Comparison of ENCODE assay signal across 9 cellular contexts in the genomic region with DNA sequence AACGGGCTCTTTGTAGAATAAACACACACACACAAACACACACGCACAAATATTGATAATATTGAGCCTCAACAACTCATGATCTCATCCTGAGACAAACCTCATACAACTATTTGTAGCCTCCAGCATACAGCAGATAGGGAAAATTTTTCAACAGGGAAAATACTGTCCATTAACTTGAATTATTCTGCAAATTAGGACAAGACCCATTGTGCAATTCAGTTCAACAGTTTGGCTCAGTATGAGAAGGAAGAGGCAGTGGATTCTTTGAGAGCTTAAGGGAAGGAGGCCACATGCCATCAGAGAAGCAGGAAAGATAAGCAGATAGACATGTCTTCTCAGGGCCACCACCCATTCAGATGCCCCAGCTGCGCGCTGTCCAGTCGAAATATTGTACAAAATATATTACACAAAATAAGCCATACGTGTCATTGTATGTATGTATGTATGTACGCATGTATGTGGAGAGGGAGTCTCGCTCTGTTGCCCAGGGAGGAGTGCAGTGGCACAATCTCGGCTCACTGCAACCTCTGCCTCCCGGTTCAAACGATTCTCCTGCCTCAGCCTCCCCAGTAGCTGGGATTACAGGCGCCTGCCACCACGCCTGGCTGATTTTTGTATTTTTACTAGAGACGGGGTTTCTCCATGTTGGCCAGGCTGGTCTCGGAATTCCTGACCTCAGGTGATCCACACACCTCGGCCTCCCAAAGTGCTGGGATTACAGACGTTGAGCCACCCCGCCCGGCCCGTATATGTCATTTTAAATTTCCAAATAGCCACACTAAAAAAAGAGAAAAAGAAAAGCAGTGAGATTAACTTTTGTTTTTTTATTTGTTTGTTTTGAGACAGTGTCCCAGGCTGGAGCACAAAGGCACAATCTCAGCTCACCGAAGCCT. TPM values are rescaled to one million over a fixed set of nuclear protein-coding genes. Genes with fewer than 3 reads are reported as not detected.
DNase-seq lines count a peak whose midpoint lies in the region; ATAC-seq and TF ChIP-seq lines count a peak whose summit lies in the region.
"Had no signal": no experiment of that assay in that cellular context is flagged by ENCODE, and none has a peak within 500 bp of the region (broad histone marks: within the 10 kb centered on the region; RNA-seq: fewer than 3 reads in every experiment).

No MANE protein-coding gene starts in this region.

- no peak overlapping the region for H3T11ph ChIP-seq in H9 (ENCODE audit: low read length)

- no peak overlapping the region for H3K56ac ChIP-seq in H9 (ENCODE audit: insufficient read length, low read depth, low read length)

- H3K23me2 ChIP-seq in H9 (ENCODE audit: insufficient read length, low read depth, low read length, poor library complexity, severe bottlenecking) = peaks cover 16% of the 10 kb centered on the region

- H3K4me2 ChIP-seq in H9 (ENCODE audit: insufficient read depth, insufficient read length, low read length) = peak overlapping the region; percentile 58

- H2AFZ ChIP-seq in H9 (ENCODE audit: low read length) = no peak overlapping the region

- no peak overlapping the region for H3K18ac ChIP-seq in H9 (ENCODE audit: insufficient read length, low read depth, low read length)

- H4K8ac ChIP-seq in H9 (replicated peaks; ENCODE audit: insufficient read length, low read depth, low read length) = no peak overlapping the region

- H3K36me3 Mint-ChIP-seq in H9 (ENCODE audit: insufficient read depth in 1 of 3, low read depth in 3 of 3) (peaks cover 1 to 12% (median 9%) of the 10 kb centered on the region in 3 experiments; a peak in 6 of 7 replicates), T-helper 17 cell (ENCODE audit: low read depth) (peaks cover 7% of the 10 kb centered on the region)

- H3K4me3 ChIP-seq in fibroblast of pulmonary artery (replicated peaks; ENCODE audit: low read depth, low read length) = peak overlapping the region; percentile 97
- peak overlapping the region in 5 of 7 experiments; percentile 83 to 95 (median 92) for H3K4me3 ChIP-seq in skin epidermis

- no peak overlapping the region for H2BK15ac ChIP-seq in H9 (ENCODE audit: low read depth, low read length)

- H3K4me1 Mint-ChIP-seq in H9 (peaks cover 35 to 48% of the 10 kb centered on the region in 2 experiments), T-helper 17 cell (peaks cover 67% of the 10 kb centered on the region)

- no peak overlapping the region for H3K4ac ChIP-seq in H9 (ENCODE audit: low read depth, low read length)

- no peaks in the 10 kb centered on the region for H3K9me3 Mint-ChIP-seq in H9

- no peaks in the 10 kb centered on the region for H3K79me1 ChIP-seq in H9 (ENCODE audit: insufficient read depth, low read depth, low read length, poor library complexity, severe bottlenecking)

- H3K27ac Mint-ChIP-seq in H9 = peak overlapping the region in 2 of 3 experiments; percentile 57 to 86; a peak in 5 of 7 replicates
- peak overlapping the region; percentile 99 for H3K27ac Mint-ChIP-seq in T-helper 17 cell

- TF ChIP-seq CTCF in H9 (conservative IDR thresholded peaks at IDR 0.05) (no peak), fibroblast of pulmonary artery (IDR thresholded peaks at IDR 0.05; ENCODE audit: low read length, missing control alignments) (no peak)

- WGBS in H9 (ENCODE audit: extremely low coverage, insufficient read length, low lambda C conversion rate) = no CpG with 5 or more reads among the region's 21 CpGs

- no peak for DNase-seq in H9
- DNase-seq in T-helper 17 cell = no peak
- no peak for DNase-seq in fibroblast of pulmonary artery (ENCODE audit: low read depth)
- DNase-seq in HUDEP-2 (lab: John Stamatoyannopoulos, UW; ENCODE audit: unreplicated experiment in 76 of 76) = no peak
- DNase-seq in C1 segment of cervical spinal cord (lab: John Stamatoyannopoulos, UW) = no peak
- DNase-seq: activated gamma-delta T cell treated with Interleukin-2 at 50 U/mL for 16 hours had no signal

- H2BK20ac ChIP-seq in H9 (ENCODE audit: low read depth, low read length, poor library complexity, severe bottlenecking) = no peak overlapping the region

- H3K27me3 Mint-ChIP-seq in H9 (ENCODE audit: low read depth) (no peaks in the 10 kb centered on the region; the same call in 1 of the 2 replicates), T-helper 17 cell (no peaks in the 10 kb centered on the region)

- ATAC-seq in T-helper 17 cell (no peak), HG02610 (IDR thresholded peaks at IDR 0.05; ENCODE audit: unreplicated experiment) (no peak), GM18498 (IDR thresholded peaks at IDR 0.05; ENCODE audit: unreplicated experiment) (no peak)

- H3K27me3 ChIP-seq in H9 (ENCODE audit: insufficient read depth, low read length) = no peaks in the 10 kb centered on the region

- no peak overlapping the region for H4K91ac ChIP-seq in H9 (ENCODE audit: insufficient read length, low read depth, low read length)

- H2BK120ac ChIP-seq in H9 (ENCODE audit: low read depth, low read length, poor library complexity, severe bottlenecking) = no peak overlapping the region

- H4K5ac ChIP-seq in H9 (ENCODE audit: insufficient read length, low read depth, low read length) = no peak overlapping the region

- peaks cover 9% of the 10 kb centered on the region; the same call in 1 of the 2 replicates for H3K79me2 ChIP-seq in H9 (ENCODE audit: insufficient read depth, low read length)

- H3K9ac ChIP-seq in H9 (ENCODE audit: extremely low read depth, insufficient read length, low read length) = no peak overlapping the region

- no peak overlapping the region for H3K14ac ChIP-seq in H9 (ENCODE audit: insufficient read depth, low read length)

- no peak overlapping the region for H3K27ac ChIP-seq in H9 (ENCODE audit: insufficient read length, low read depth, low read length)
- peak overlapping the region in 17 of 21 experiments; percentile 26 to 98 (median 94) for H3K27ac ChIP-seq in skin epidermis

- H3K23ac ChIP-seq in H9 (ENCODE audit: insufficient read length, low read depth, low read length) = no peak overlapping the region

- no peak overlapping the region for H2BK5ac ChIP-seq in H9 (ENCODE audit: insufficient read length, low read length)

- no peak overlapping the region for H2AK5ac ChIP-seq in H9 (ENCODE audit: insufficient read length, low read length)

- H4K20me1 ChIP-seq in H9 (ENCODE audit: control insufficient read depth, insufficient read depth, insufficient read length) = no peaks in the 10 kb centered on the region

- peak overlapping the region; percentile 86 to 91 for H3K4me3 Mint-ChIP-seq in H9
- peak overlapping the region; percentile 89 for H3K4me3 Mint-ChIP-seq in T-helper 17 cell

- H3K9me3 ChIP-seq in H9 (ENCODE audit: control insufficient read depth, low read depth, low read length) (no peaks in the 10 kb centered on the region), T-helper 17 cell (ENCODE audit: control insufficient read depth, low read length, poor library complexity, severe bottlenecking) (no peaks in the 10 kb centered on the region)

- H2BK12ac ChIP-seq in H9 (ENCODE audit: insufficient read length, low read depth, low read length) = no peak overlapping the region

- no peaks in the 10 kb centered on the region for H3K4me1 ChIP-seq in H9 (ENCODE audit: insufficient read depth, low read length)

RNA-seq across cellular contexts. Expression of a gene that starts 1.8 kb away (rescaled TPM):
- total RNA-seq in H9 (2021) (43.1 and 43.5 TPM in 2 replicates), T-helper 17 cell (100 to 1,000 TPM; 111 to 117 TPM)

RNA-seq across cellular contexts. Expression of a gene that starts 52.6 kb away (rescaled TPM):
- total RNA-seq in H9 (2021) = 12.2 and 15.3 TPM in 2 replicates
- total RNA-seq in T-helper 17 cell = 100 to 1,000 TPM in 1 of 2 donors, 10 to 100 TPM in 1; 87.5 to 103 TPM

RNA-seq across cellular contexts. Expression of a gene that starts 56.1 kb away (rescaled TPM):
- total RNA-seq in H9 (2021) = 334 and 343 TPM in 2 replicates
- 100 to 1,000 TPM; 159 to 186 TPM for total RNA-seq in T-helper 17 cell
